In the genomic region with DNA sequence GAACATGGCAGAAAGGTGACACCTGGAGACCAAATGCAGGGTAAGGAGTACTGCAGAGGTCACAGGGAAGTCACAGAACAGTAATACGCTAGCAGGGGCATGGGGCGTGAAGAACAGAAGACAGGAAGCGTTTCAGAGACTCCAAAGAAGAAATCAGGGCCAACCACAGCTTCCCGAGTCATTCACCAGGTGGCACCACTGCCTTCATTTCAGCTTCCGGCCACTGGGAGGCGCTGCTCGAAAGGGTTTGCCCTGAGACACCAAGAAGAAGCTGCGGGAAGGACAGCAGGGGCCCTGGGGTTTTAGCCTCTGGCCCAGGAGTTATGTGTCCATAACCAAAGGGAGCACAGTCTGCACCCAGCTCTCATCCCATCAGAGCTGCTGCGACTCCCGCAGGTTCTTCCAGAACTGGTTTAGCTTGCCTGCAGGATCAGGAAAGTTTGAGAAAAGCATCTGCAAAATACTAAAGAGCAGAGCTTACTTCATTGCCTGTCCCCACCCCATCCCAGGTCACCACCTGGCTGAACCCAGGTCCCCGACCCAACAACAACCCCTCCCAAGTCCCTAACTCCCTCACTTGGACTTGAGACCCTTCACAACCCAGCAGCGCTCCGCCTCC, we compare ENCODE assay signal across 9 cellular contexts. TPM values are rescaled to one million over a fixed set of nuclear protein-coding genes. Genes with fewer than 3 reads are reported as not detected.
DNase-seq lines count a peak whose midpoint lies in the region; ATAC-seq and TF ChIP-seq lines count a peak whose summit lies in the region.
"Not testable (repeated sequence)": the region's sequence is repeated elsewhere in the genome, so short reads cannot be mapped to it uniquely, and the experiment has no call there.
"Had no signal": no experiment of that assay in that cellular context is flagged by ENCODE, and none has a peak within 500 bp of the region (broad histone marks: within the 10 kb centered on the region; RNA-seq: fewer than 3 reads in every experiment).

No MANE protein-coding gene starts in this region.

- not testable (repeated sequence) for H3K4me3 Mint-ChIP-seq in CD14-positive monocyte; activated naive CD8-positive, alpha-beta T cell treated with anti-CD3 and anti-CD28 coated beads for 36 hours
- peak overlapping the region in 1 of 10 donors; percentile 29 for H3K4me3 Mint-ChIP-seq in naive thymus-derived CD8-positive, alpha-beta T cell

- TF ChIP-seq CTCF in CD14-positive monocyte (IDR thresholded peaks at IDR 0.05) (peak; percentile 80), HFF-Myc (IDR thresholded peaks at IDR 0.05; ENCODE audit: low read depth, low read length, missing control alignments) (peak; percentile 77), foreskin keratinocyte (conservative IDR thresholded peaks at IDR 0.05) (peak; percentile 90)

- not testable (repeated sequence) for H3K4me3 ChIP-seq in HFF-Myc (replicated peaks; ENCODE audit: low read depth, low read length)

- peak; percentile 76 for DNase-seq in CD14-positive monocyte (ENCODE audit: low spot score)
- DNase-seq in HFF-Myc (ENCODE audit: extremely low read depth, low read depth): peak; percentile 66
- DNase-seq in NCI-H460 (ENCODE audit: extremely low read depth, low read depth): peak; percentile 66
- DNase-seq in UCSD-AML1 (lab: John Stamatoyannopoulos, UW; ENCODE audit: unreplicated experiment): peak; percentile 84
- DNase-seq in activated naive CD8-positive, alpha-beta T cell treated with anti-CD3 and anti-CD28 coated beads for 36 hours: peak; percentile 79
- peak in 1 of 2 donors; percentile 44 for DNase-seq in foreskin keratinocyte
- peak; percentile 76 to 92 (median 86) for DNase-seq in naive thymus-derived CD8-positive, alpha-beta T cell
- DNase-seq in stimulated activated CD8-positive, alpha-beta memory T cell treated with anti-CD3 and anti-CD28 coated beads, Interleukin-12 subunit alpha, Interleukin-12 subunit beta, amount 100 ng/mL, for 4 hours (ENCODE audit: low read depth): peak; percentile 55

- POLR2A ChIA-PET in naive thymus-derived CD8-positive, alpha-beta T cell (lab: Charles Lee): interaction anchor here (0.9 kb wide), 1 partner anchor 13 kb away, joined by 3 read pairs; no protein-coding TSS in a partner anchor

- not testable (repeated sequence) for H3K27ac ChIP-seq in foreskin keratinocyte

- intact Hi-C loops in CD14-positive monocyte (cut with micrococcal nuclease): not testable (repeated sequence)

- H3K4me1 ChIP-seq in foreskin keratinocyte: not testable (repeated sequence)

- not testable (repeated sequence) for H3K36me3 Mint-ChIP-seq in CD14-positive monocyte; activated naive CD8-positive, alpha-beta T cell treated with anti-CD3 and anti-CD28 coated beads for 36 hours; naive thymus-derived CD8-positive, alpha-beta T cell

- H3K9me3 Mint-ChIP-seq in CD14-positive monocyte; activated naive CD8-positive, alpha-beta T cell treated with anti-CD3 and anti-CD28 coated beads for 36 hours; naive thymus-derived CD8-positive, alpha-beta T cell: not testable (repeated sequence)

- H3K27ac Mint-ChIP-seq in CD14-positive monocyte: peak overlapping the region in 2 of 7 donors; percentile 54 to 89
- not testable (repeated sequence) for H3K27ac Mint-ChIP-seq in activated naive CD8-positive, alpha-beta T cell treated with anti-CD3 and anti-CD28 coated beads for 36 hours
- peak overlapping the region in 6 of 10 donors; percentile 27 to 85 (median 66) for H3K27ac Mint-ChIP-seq in naive thymus-derived CD8-positive, alpha-beta T cell

- H3K4me1 Mint-ChIP-seq in CD14-positive monocyte; activated naive CD8-positive, alpha-beta T cell treated with anti-CD3 and anti-CD28 coated beads for 36 hours; naive thymus-derived CD8-positive, alpha-beta T cell: not testable (repeated sequence)

- not testable (repeated sequence) for H3K27me3 ChIP-seq in foreskin keratinocyte

- ATAC-seq in foreskin keratinocyte: not testable (repeated sequence)
- ATAC-seq in naive thymus-derived CD8-positive, alpha-beta T cell: peak; percentile 41 to 54

- H3K27me3 Mint-ChIP-seq in CD14-positive monocyte (ENCODE audit: low read depth in 3 of 3); activated naive CD8-positive, alpha-beta T cell treated with anti-CD3 and anti-CD28 coated beads for 36 hours; naive thymus-derived CD8-positive, alpha-beta T cell: not testable (repeated sequence)

RNA-seq across cellular contexts. Expression of a gene that starts 32.6 kb away (rescaled TPM):
- polyA plus RNA-seq in CD14-positive monocyte (not detected), foreskin keratinocyte (not detected in 2 replicates)
- not detected in 2 replicates for total RNA-seq in NCI-H460 (2014; rRNA removed; shearing (Covaris generic))
- not detected in 2 replicates for polyA plus RNA-seq in NCI-H460 (2014; cell fraction: nucleus; rRNA removed)
- total RNA-seq in activated naive CD8-positive, alpha-beta T cell treated with anti-CD3 and anti-CD28 coated beads for 36 hours: not detected
- total RNA-seq in foreskin keratinocyte: not detected in 2 replicates
- not detected for total RNA-seq in naive thymus-derived CD8-positive, alpha-beta T cell
- not detected for polyA plus RNA-seq in naive thymus-derived CD8-positive, alpha-beta T cell
- total RNA-seq: temporal lobe had no signal
